Comparison of ENCODE assay signal across 26 cellular contexts in genomic region chr3:33233884-33234283, GRCh38. TPM values are rescaled to one million over a fixed set of nuclear protein-coding genes. Genes with fewer than 3 reads are reported as not detected.
"Had no signal": no experiment of that assay in that cellular context is flagged by ENCODE, and none has a peak within 500 bp of the region (broad histone marks: within the 10 kb centered on the region; RNA-seq: fewer than 3 reads in every experiment).

No MANE protein-coding gene starts in this region.

- H3K36me3 Mint-ChIP-seq: activated naive CD4-positive, alpha-beta T cell treated with anti-CD3 and anti-CD28 coated beads, Interleukin-2, amount 10 ng/mL, durations not matched to agents 7 days and 5 days; activated naive CD8-positive, alpha-beta T cell treated with anti-CD3 and anti-CD28 coated beads for 36 hours; T-cell had no signal

- H3K27me3 ChIP-seq: breast epithelium had no signal

- H3K36me3 ChIP-seq: breast epithelium had no signal

- ATAC-seq: T-cell had no signal

- DNase-seq: activated B cell treated with CpG ODN at 0.5 μM for 24 hours; activated CD4-positive, alpha-beta memory T cell treated with anti-CD3 and anti-CD28 coated beads, Interleukin-2, amount 10 ng/mL, durations not matched to agents 7 days and 5 days; activated CD4-positive, alpha-beta T cell treated with anti-CD3 and anti-CD28 coated beads, Interleukin-2, amount 10 ng/mL, durations not matched to agents 7 days and 5 days; activated gamma-delta T cell treated with Interleukin-2 at 50 U/mL for 16 hours; activated naive CD4-positive, alpha-beta T cell treated with anti-CD3 and anti-CD28 coated beads, Interleukin-2, amount 10 ng/mL, durations not matched to agents 7 days and 5 days; activated naive CD8-positive, alpha-beta T cell treated with anti-CD3 and anti-CD28 coated beads for 36 hours; activated T-cell treated with anti-CD3 and anti-CD28 coated beads for 4 hours; activated T-cell treated with anti-CD3 and anti-CD28 coated beads, Interleukin-2, amount 50 U/mL, for 48 hours; anterior cingulate cortex; caudate nucleus; Kasumi-1; KBM-7; NCI-H1105 treated with DMSO at 0.1 percent for 48 hours; NCI-H1436 treated with DMSO at 0.1 percent for 48 hours; NCI-H187; NCI-H2081; NCI-H446; NCI-H524; SIG-M5; T-cell; T-helper 2 cell; T1000 had no signal

- H3K9me3 ChIP-seq: breast epithelium had no signal

- H3K4me3 Mint-ChIP-seq: activated B cell treated with CpG ODN at 0.5 μM for 24 hours; activated CD4-positive, alpha-beta memory T cell treated with anti-CD3 and anti-CD28 coated beads, Interleukin-2, amount 10 ng/mL, durations not matched to agents 7 days and 5 days; activated CD4-positive, alpha-beta T cell treated with anti-CD3 and anti-CD28 coated beads, Interleukin-2, amount 10 ng/mL, durations not matched to agents 7 days and 5 days; activated naive CD4-positive, alpha-beta T cell treated with anti-CD3 and anti-CD28 coated beads, Interleukin-2, amount 10 ng/mL, durations not matched to agents 7 days and 5 days; activated naive CD8-positive, alpha-beta T cell treated with anti-CD3 and anti-CD28 coated beads for 36 hours; T-cell had no signal

- H3K4me1 ChIP-seq: breast epithelium had no signal

- H3K27ac ChIP-seq: breast epithelium, SK-N-MC had no signal

- H3K9me3 Mint-ChIP-seq: activated CD4-positive, alpha-beta T cell treated with anti-CD3 and anti-CD28 coated beads, Interleukin-2, amount 10 ng/mL, durations not matched to agents 7 days and 5 days; activated naive CD4-positive, alpha-beta T cell treated with anti-CD3 and anti-CD28 coated beads, Interleukin-2, amount 10 ng/mL, durations not matched to agents 7 days and 5 days; activated T-helper 2 cell treated with anti-CD3 and anti-CD28 coated beads, Interferon-gamma antibody, Interleukin-2, Interleukin-4, amounts not matched to agents 10 μg/mL and 5 μg/mL and 100 μg/mL, durations not matched to agents 14 hours and 24 hours and 36 hours had no signal

- H3K4me1 Mint-ChIP-seq: activated CD4-positive, alpha-beta memory T cell treated with anti-CD3 and anti-CD28 coated beads, Interleukin-2, amount 10 ng/mL, durations not matched to agents 7 days and 5 days; activated CD4-positive, alpha-beta T cell treated with anti-CD3 and anti-CD28 coated beads, Interleukin-2, amount 10 ng/mL, durations not matched to agents 7 days and 5 days; activated naive CD4-positive, alpha-beta T cell treated with anti-CD3 and anti-CD28 coated beads, Interleukin-2, amount 10 ng/mL, durations not matched to agents 7 days and 5 days; activated naive CD8-positive, alpha-beta T cell treated with anti-CD3 and anti-CD28 coated beads for 36 hours; T-cell had no signal

- H3K27ac Mint-ChIP-seq: activated B cell treated with CpG ODN at 0.5 μM for 24 hours; activated CD4-positive, alpha-beta memory T cell treated with anti-CD3 and anti-CD28 coated beads, Interleukin-2, amount 10 ng/mL, durations not matched to agents 7 days and 5 days; activated CD4-positive, alpha-beta T cell treated with anti-CD3 and anti-CD28 coated beads, Interleukin-2, amount 10 ng/mL, durations not matched to agents 7 days and 5 days; activated naive CD4-positive, alpha-beta T cell treated with anti-CD3 and anti-CD28 coated beads, Interleukin-2, amount 10 ng/mL, durations not matched to agents 7 days and 5 days; activated naive CD8-positive, alpha-beta T cell treated with anti-CD3 and anti-CD28 coated beads for 36 hours; activated T-helper 2 cell treated with anti-CD3 and anti-CD28 coated beads, Interferon-gamma antibody, Interleukin-2, Interleukin-4, amounts not matched to agents 10 μg/mL and 5 μg/mL and 100 μg/mL, durations not matched to agents 14 hours and 24 hours and 36 hours had no signal

- H3K4me3 ChIP-seq: breast epithelium, SK-N-MC had no signal

RNA-seq across cellular contexts. Expression of gene SUSD5, which starts 15.3 kb away (rescaled TPM):
- total RNA-seq: activated CD4-positive, alpha-beta memory T cell treated with anti-CD3 and anti-CD28 coated beads, Interleukin-2, amount 10 ng/mL, durations not matched to agents 7 days and 5 days; activated CD4-positive, alpha-beta T cell treated with anti-CD3 and anti-CD28 coated beads, Interleukin-2, amount 10 ng/mL, durations not matched to agents 7 days and 5 days; activated CD8-positive, alpha-beta memory T cell treated with anti-CD3 and anti-CD28 coated beads for 36 hours; activated naive CD8-positive, alpha-beta T cell treated with anti-CD3 and anti-CD28 coated beads for 36 hours; activated T-helper 2 cell treated with anti-CD3 and anti-CD28 coated beads, Interferon-gamma antibody, Interleukin-2, Interleukin-4, amounts not matched to agents 10 μg/mL and 5 μg/mL and 100 μg/mL, durations not matched to agents 14 hours and 24 hours and 36 hours; T-cell had no signal

RNA-seq across cellular contexts. Expression of gene FBXL2, which starts 43.4 kb away (rescaled TPM):
- total RNA-seq: activated B cell treated with CpG ODN at 0.5 μM for 24 hours; activated CD4-positive, alpha-beta memory T cell treated with anti-CD3 and anti-CD28 coated beads, Interleukin-2, amount 10 ng/mL, durations not matched to agents 7 days and 5 days; activated CD4-positive, alpha-beta T cell treated with anti-CD3 and anti-CD28 coated beads, Interleukin-2, amount 10 ng/mL, durations not matched to agents 7 days and 5 days; activated CD8-positive, alpha-beta memory T cell treated with anti-CD3 and anti-CD28 coated beads for 36 hours; activated naive CD8-positive, alpha-beta T cell treated with anti-CD3 and anti-CD28 coated beads for 36 hours had no signal
